ENCODE assay signal across 1 cellular context in the genomic region with DNA sequence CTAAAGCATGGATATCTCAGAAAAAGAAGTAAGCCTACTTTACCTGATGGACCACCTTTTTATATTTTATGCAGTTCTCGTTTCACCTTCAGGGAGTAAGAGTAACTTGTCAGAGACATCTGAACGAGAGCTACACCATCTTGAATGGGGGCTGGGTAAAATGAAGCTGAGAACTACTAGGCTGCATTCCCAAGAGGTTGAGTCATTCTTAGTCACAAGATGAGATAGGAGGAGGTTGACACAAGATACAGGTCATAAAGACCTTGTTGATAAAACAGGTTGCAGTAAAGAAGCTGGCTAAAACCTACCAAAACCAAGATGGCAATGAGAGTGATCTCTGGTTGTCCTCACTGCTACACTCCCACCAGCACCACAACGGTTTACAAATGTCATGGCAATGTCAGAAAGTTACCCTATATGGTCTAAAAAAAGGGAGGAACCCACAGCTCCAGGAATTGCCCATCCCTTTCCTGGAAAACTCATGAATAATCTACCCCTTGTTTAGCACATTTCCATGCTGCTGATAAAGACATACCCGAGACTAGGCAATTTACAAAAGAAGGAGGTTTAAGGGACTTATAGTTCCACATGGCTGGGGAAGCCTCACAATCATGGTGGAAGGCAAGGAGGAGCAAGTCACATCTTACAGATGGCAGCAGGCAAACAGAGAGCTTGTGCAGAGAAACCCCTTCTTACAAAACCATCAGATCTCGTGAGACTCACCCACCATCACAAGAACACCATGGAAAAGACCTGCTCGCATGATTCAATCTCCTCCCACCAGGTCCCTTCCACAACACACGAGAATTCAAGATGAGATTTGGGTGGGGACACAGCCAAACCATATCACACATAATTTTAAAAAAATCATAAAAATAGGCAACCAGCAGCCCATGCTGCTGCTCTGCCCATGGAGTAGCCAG.
TF ChIP-seq lines count a peak whose summit lies in the region.

No MANE protein-coding gene starts in this region.

TF ChIP-seq in K562, 482 proteins besides CTCF, POLR2A, EP300 and RAD21 (continued from another document and continues in another):
- TF ChIP-seq, protein P1, sequence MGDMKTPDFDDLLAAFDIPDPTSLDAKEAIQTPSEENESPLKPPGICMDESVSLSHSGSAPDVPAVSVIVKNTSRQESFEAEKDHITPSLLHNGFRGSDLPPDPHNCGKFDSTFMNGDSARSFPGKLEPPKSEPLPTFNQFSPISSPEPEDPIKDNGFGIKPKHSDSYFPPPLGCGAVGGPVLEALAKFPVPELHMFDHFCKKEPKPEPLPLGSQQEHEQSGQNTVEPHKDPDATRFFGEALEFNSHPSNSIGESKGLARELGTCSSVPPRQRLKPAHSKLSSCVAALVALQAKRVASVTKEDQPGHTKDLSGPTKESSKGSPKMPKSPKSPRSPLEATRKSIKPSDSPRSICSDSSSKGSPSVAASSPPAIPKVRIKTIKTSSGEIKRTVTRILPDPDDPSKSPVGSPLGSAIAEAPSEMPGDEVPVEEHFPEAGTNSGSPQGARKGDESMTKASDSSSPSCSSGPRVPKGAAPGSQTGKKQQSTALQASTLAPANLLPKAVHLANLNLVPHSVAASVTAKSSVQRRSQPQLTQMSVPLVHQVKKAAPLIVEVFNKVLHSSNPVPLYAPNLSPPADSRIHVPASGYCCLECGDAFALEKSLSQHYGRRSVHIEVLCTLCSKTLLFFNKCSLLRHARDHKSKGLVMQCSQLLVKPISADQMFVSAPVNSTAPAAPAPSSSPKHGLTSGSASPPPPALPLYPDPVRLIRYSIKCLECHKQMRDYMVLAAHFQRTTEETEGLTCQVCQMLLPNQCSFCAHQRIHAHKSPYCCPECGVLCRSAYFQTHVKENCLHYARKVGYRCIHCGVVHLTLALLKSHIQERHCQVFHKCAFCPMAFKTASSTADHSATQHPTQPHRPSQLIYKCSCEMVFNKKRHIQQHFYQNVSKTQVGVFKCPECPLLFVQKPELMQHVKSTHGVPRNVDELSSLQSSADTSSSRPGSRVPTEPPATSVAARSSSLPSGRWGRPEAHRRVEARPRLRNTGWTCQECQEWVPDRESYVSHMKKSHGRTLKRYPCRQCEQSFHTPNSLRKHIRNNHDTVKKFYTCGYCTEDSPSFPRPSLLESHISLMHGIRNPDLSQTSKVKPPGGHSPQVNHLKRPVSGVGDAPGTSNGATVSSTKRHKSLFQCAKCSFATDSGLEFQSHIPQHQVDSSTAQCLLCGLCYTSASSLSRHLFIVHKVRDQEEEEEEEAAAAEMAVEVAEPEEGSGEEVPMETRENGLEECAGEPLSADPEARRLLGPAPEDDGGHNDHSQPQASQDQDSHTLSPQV (IDR thresholded peaks at IDR 0.05), result peak; percentile 99
- TF ChIP-seq KDM5B (IDR thresholded peaks at IDR 0.05; ENCODE audit: insufficient replicate concordance, low read depth, low read length) (no peak), ZNF75A (CRISPR knock-in tag; IDR thresholded peaks at IDR 0.05) (peak; percentile 87), ELF1 (tag; IDR thresholded peaks at IDR 0.05) (no peak), SMARCC2 (IDR thresholded peaks at IDR 0.05; ENCODE audit: low read depth) (no peak), ILF3 (IDR thresholded peaks at IDR 0.05; ENCODE audit: borderline replicate concordance) (no peak), U2AF1 (optimal IDR thresholded peaks at IDR 0.05; ENCODE audit: low read depth, low read length) (no peak), MED1 (CRISPR knock-in tag; IDR thresholded peaks at IDR 0.05; ENCODE audit: borderline replicate concordance) (no peak), MXI1 (IDR thresholded peaks at IDR 0.05; ENCODE audit: low read depth, low read length) (no peak), CBX1 (IDR thresholded peaks at IDR 0.05; ENCODE audit: low read depth) (no peak; the same call in 1 of the 2 replicates), ZFX (CRISPR knock-in tag; IDR thresholded peaks at IDR 0.05) (no peak), BACH1 (tag; IDR thresholded peaks at IDR 0.05) (peak; percentile 95), RB1 (IDR thresholded peaks at IDR 0.05; ENCODE audit: low read depth) (no peak), ETV1 (tag; conservative IDR thresholded peaks at IDR 0.05; ENCODE audit: low read depth) (peak; percentile 85), TOE1 (IDR thresholded peaks at IDR 0.05; ENCODE audit: borderline replicate concordance) (no peak), TOE1 (CRISPR knock-in tag; IDR thresholded peaks at IDR 0.05; ENCODE audit: borderline replicate concordance, low read depth) (no peak), RBM39 (optimal IDR thresholded peaks at IDR 0.05; ENCODE audit: low read depth, low read length) (no peak), CHD1 (IDR thresholded peaks at IDR 0.05; ENCODE audit: low read length) (no peak), ZNF146 (CRISPR knock-in tag; IDR thresholded peaks at IDR 0.05; ENCODE audit: unreplicated experiment) (no peak), SIN3A (IDR thresholded peaks at IDR 0.05; ENCODE audit: borderline replicate concordance in 2 of 2, control insufficient read depth in 1 of 2, low read depth in 2 of 2, low read length in 2 of 2) (no peak), TEAD4 (IDR thresholded peaks at IDR 0.05; ENCODE audit: low read length) (peak; percentile 54; the same call in 1 of the 2 replicates), TEAD4 (CRISPR knock-in tag; IDR thresholded peaks at IDR 0.05; ENCODE audit: borderline replicate concordance) (no peak), GATAD2B (IDR thresholded peaks at IDR 0.05; ENCODE audit: borderline replicate concordance) (no peak), GTF2F1 (IDR thresholded peaks at IDR 0.05; ENCODE audit: low read depth, low read length) (no peak), PHB (CRISPR knock-in tag; IDR thresholded peaks at IDR 0.05) (no peak), CBX5 (IDR thresholded peaks at IDR 0.05; ENCODE audit: borderline replicate concordance, low read depth) (no peak)
- TF ChIP-seq, protein P2, sequence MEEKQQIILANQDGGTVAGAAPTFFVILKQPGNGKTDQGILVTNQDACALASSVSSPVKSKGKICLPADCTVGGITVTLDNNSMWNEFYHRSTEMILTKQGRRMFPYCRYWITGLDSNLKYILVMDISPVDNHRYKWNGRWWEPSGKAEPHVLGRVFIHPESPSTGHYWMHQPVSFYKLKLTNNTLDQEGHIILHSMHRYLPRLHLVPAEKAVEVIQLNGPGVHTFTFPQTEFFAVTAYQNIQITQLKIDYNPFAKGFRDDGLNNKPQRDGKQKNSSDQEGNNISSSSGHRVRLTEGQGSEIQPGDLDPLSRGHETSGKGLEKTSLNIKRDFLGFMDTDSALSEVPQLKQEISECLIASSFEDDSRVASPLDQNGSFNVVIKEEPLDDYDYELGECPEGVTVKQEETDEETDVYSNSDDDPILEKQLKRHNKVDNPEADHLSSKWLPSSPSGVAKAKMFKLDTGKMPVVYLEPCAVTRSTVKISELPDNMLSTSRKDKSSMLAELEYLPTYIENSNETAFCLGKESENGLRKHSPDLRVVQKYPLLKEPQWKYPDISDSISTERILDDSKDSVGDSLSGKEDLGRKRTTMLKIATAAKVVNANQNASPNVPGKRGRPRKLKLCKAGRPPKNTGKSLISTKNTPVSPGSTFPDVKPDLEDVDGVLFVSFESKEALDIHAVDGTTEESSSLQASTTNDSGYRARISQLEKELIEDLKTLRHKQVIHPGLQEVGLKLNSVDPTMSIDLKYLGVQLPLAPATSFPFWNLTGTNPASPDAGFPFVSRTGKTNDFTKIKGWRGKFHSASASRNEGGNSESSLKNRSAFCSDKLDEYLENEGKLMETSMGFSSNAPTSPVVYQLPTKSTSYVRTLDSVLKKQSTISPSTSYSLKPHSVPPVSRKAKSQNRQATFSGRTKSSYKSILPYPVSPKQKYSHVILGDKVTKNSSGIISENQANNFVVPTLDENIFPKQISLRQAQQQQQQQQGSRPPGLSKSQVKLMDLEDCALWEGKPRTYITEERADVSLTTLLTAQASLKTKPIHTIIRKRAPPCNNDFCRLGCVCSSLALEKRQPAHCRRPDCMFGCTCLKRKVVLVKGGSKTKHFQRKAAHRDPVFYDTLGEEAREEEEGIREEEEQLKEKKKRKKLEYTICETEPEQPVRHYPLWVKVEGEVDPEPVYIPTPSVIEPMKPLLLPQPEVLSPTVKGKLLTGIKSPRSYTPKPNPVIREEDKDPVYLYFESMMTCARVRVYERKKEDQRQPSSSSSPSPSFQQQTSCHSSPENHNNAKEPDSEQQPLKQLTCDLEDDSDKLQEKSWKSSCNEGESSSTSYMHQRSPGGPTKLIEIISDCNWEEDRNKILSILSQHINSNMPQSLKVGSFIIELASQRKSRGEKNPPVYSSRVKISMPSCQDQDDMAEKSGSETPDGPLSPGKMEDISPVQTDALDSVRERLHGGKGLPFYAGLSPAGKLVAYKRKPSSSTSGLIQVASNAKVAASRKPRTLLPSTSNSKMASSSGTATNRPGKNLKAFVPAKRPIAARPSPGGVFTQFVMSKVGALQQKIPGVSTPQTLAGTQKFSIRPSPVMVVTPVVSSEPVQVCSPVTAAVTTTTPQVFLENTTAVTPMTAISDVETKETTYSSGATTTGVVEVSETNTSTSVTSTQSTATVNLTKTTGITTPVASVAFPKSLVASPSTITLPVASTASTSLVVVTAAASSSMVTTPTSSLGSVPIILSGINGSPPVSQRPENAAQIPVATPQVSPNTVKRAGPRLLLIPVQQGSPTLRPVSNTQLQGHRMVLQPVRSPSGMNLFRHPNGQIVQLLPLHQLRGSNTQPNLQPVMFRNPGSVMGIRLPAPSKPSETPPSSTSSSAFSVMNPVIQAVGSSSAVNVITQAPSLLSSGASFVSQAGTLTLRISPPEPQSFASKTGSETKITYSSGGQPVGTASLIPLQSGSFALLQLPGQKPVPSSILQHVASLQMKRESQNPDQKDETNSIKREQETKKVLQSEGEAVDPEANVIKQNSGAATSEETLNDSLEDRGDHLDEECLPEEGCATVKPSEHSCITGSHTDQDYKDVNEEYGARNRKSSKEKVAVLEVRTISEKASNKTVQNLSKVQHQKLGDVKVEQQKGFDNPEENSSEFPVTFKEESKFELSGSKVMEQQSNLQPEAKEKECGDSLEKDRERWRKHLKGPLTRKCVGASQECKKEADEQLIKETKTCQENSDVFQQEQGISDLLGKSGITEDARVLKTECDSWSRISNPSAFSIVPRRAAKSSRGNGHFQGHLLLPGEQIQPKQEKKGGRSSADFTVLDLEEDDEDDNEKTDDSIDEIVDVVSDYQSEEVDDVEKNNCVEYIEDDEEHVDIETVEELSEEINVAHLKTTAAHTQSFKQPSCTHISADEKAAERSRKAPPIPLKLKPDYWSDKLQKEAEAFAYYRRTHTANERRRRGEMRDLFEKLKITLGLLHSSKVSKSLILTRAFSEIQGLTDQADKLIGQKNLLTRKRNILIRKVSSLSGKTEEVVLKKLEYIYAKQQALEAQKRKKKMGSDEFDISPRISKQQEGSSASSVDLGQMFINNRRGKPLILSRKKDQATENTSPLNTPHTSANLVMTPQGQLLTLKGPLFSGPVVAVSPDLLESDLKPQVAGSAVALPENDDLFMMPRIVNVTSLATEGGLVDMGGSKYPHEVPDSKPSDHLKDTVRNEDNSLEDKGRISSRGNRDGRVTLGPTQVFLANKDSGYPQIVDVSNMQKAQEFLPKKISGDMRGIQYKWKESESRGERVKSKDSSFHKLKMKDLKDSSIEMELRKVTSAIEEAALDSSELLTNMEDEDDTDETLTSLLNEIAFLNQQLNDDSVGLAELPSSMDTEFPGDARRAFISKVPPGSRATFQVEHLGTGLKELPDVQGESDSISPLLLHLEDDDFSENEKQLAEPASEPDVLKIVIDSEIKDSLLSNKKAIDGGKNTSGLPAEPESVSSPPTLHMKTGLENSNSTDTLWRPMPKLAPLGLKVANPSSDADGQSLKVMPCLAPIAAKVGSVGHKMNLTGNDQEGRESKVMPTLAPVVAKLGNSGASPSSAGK (IDR thresholded peaks at IDR 0.05), result no peak
- TF ChIP-seq, protein P3, sequence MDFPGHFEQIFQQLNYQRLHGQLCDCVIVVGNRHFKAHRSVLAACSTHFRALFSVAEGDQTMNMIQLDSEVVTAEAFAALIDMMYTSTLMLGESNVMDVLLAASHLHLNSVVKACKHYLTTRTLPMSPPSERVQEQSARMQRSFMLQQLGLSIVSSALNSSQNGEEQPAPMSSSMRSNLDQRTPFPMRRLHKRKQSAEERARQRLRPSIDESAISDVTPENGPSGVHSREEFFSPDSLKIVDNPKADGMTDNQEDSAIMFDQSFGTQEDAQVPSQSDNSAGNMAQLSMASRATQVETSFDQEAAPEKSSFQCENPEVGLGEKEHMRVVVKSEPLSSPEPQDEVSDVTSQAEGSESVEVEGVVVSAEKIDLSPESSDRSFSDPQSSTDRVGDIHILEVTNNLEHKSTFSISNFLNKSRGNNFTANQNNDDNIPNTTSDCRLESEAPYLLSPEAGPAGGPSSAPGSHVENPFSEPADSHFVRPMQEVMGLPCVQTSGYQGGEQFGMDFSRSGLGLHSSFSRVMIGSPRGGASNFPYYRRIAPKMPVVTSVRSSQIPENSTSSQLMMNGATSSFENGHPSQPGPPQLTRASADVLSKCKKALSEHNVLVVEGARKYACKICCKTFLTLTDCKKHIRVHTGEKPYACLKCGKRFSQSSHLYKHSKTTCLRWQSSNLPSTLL (IDR thresholded peaks at IDR 0.05), result no peak
- TF ChIP-seq, protein P4, sequence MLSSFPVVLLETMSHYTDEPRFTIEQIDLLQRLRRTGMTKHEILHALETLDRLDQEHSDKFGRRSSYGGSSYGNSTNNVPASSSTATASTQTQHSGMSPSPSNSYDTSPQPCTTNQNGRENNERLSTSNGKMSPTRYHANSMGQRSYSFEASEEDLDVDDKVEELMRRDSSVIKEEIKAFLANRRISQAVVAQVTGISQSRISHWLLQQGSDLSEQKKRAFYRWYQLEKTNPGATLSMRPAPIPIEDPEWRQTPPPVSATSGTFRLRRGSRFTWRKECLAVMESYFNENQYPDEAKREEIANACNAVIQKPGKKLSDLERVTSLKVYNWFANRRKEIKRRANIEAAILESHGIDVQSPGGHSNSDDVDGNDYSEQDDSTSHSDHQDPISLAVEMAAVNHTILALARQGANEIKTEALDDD (IDR thresholded peaks at IDR 0.05), result peak; percentile 46; the same call in 1 of the 2 replicates
- TF ChIP-seq, protein P5, sequence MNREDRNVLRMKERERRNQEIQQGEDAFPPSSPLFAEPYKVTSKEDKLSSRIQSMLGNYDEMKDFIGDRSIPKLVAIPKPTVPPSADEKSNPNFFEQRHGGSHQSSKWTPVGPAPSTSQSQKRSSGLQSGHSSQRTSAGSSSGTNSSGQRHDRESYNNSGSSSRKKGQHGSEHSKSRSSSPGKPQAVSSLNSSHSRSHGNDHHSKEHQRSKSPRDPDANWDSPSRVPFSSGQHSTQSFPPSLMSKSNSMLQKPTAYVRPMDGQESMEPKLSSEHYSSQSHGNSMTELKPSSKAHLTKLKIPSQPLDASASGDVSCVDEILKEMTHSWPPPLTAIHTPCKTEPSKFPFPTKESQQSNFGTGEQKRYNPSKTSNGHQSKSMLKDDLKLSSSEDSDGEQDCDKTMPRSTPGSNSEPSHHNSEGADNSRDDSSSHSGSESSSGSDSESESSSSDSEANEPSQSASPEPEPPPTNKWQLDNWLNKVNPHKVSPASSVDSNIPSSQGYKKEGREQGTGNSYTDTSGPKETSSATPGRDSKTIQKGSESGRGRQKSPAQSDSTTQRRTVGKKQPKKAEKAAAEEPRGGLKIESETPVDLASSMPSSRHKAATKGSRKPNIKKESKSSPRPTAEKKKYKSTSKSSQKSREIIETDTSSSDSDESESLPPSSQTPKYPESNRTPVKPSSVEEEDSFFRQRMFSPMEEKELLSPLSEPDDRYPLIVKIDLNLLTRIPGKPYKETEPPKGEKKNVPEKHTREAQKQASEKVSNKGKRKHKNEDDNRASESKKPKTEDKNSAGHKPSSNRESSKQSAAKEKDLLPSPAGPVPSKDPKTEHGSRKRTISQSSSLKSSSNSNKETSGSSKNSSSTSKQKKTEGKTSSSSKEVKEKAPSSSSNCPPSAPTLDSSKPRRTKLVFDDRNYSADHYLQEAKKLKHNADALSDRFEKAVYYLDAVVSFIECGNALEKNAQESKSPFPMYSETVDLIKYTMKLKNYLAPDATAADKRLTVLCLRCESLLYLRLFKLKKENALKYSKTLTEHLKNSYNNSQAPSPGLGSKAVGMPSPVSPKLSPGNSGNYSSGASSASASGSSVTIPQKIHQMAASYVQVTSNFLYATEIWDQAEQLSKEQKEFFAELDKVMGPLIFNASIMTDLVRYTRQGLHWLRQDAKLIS (CRISPR knock-in tag; IDR thresholded peaks at IDR 0.05), result no peak
